In the genomic region with DNA sequence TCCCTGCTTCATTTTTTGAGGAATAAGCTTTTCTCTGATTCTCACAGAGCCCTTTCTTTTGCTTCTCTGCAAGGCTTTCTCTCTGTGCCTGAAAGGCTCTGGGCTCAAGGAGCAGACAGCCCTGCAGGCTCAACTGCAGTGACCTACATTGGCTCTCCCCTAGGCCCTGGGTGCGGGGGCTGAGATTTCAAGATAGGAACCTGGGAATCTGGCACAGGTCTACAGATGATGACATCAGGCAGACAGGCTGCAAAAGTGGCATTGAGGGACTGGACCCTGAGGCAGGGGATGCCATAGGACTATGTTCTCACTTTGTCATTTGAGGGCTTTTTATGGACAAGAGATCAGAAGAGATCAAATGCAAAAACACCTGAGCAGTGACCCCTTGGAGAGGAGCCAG, we compare ENCODE assay signal across 11 cellular contexts. TPM values are rescaled to one million over a fixed set of nuclear protein-coding genes. Genes with fewer than 3 reads are reported as not detected.
DNase-seq lines count a peak whose midpoint lies in the region; ATAC-seq and TF ChIP-seq lines count a peak whose summit lies in the region.
"Had no signal": no experiment of that assay in that cellular context is flagged by ENCODE, and none has a peak within 500 bp of the region (broad histone marks: within the 10 kb centered on the region; RNA-seq: fewer than 3 reads in every experiment).

No MANE protein-coding gene starts in this region.

- H3K36me3 ChIP-seq in GM23248 (ENCODE audit: low read depth) (no peaks in the 10 kb centered on the region), WERI-Rb-1 (no peaks in the 10 kb centered on the region), iPS-20b (ENCODE audit: insufficient read depth, low read depth, low read length) (no peaks in the 10 kb centered on the region), gastrocnemius medialis (no peaks in the 10 kb centered on the region)

- ATAC-seq in gastrocnemius medialis (no peak), HG02870 (IDR thresholded peaks at IDR 0.05; ENCODE audit: unreplicated experiment) (no peak), HG03457 (IDR thresholded peaks at IDR 0.05; ENCODE audit: unreplicated experiment) (no peak)
- ATAC-seq in stimulated activated naive CD8-positive, alpha-beta T cell treated with anti-CD3 and anti-CD28 coated beads, Interleukin-15, Interleukin-2, amounts not matched to agents 100 U/mL and 50 U/mL, for 24 hours, result no peak

- H3F3A ChIP-seq in GM23248 (ENCODE audit: insufficient read depth), result peaks cover 67% of the 10 kb centered on the region

- H3K27me3 ChIP-seq in GM23248 (replicated peaks; ENCODE audit: insufficient read depth) (no peaks in the 10 kb centered on the region), WERI-Rb-1 (ENCODE audit: insufficient read depth, low read depth, severe bottlenecking) (no peaks in the 10 kb centered on the region), iPS-20b (ENCODE audit: insufficient read depth, low read length) (peaks cover 28% of the 10 kb centered on the region), gastrocnemius medialis (no peaks in the 10 kb centered on the region)

- intact Hi-C loops in gastrocnemius medialis (cut with DNase I; ENCODE audit: low total_unique reads), result loop anchor here (5.0 kb wide), 2 partner anchors 177 to 207 kb away; partner anchors contain the start of gene CDC6

- TF ChIP-seq POLR2A in gastrocnemius medialis (IDR thresholded peaks at IDR 0.05), result no peak

- no peaks in the 10 kb centered on the region for H4K20me1 ChIP-seq in GM23248 (ENCODE audit: insufficient read depth)

- H3K4me1 ChIP-seq in GM23248 (ENCODE audit: insufficient read depth) (peaks cover 75% of the 10 kb centered on the region), iPS-20b (ENCODE audit: insufficient read depth, low read length) (peaks cover 56% of the 10 kb centered on the region), gastrocnemius medialis (peaks cover 84 to 93% of the 10 kb centered on the region in 2 donors)

- peak overlapping the region; percentile 93 for H3K27ac ChIP-seq in GM23248
- peak overlapping the region; percentile 65 for H3K27ac ChIP-seq in WERI-Rb-1
- H3K27ac ChIP-seq in iPS-20b (ENCODE audit: low read length), result no peak overlapping the region
- H3K27ac ChIP-seq in gastrocnemius medialis, result peak overlapping the region; percentile 93 to 100 (median 96)

- no peaks in the 10 kb centered on the region for H3K79me2 ChIP-seq in GM23248 (ENCODE audit: insufficient read depth)

- H3K4me2 ChIP-seq in GM23248 (ENCODE audit: unreplicated experiment), result peak overlapping the region; percentile 41

- H3K4me3 ChIP-seq in GM23248 (no peak overlapping the region), WERI-Rb-1 (ENCODE audit: low read depth, low read length) (no peak overlapping the region), iPS-20b (ENCODE audit: low read length) (no peak overlapping the region), gastrocnemius medialis (no peak overlapping the region)

- H3K9me3 ChIP-seq in GM23248 (ENCODE audit: low read depth), result no peaks in the 10 kb centered on the region
- H3K9me3 ChIP-seq in WERI-Rb-1 (ENCODE audit: severe bottlenecking), result no peaks in the 10 kb centered on the region
- H3K9me3 ChIP-seq in iPS-20b (ENCODE audit: insufficient read depth, low read depth, low read length), result no peaks in the 10 kb centered on the region
- H3K9me3 ChIP-seq in gastrocnemius medialis, result no peaks in the 10 kb centered on the region

- peak overlapping the region; percentile 85 for H3K9ac ChIP-seq in GM23248
- H3K9ac ChIP-seq in iPS-20b (ENCODE audit: low read depth, low read length), result peak overlapping the region; percentile 27; the same call in 1 of the 2 replicates

- no peaks in the 10 kb centered on the region for H3K9me2 ChIP-seq in GM23248 (ENCODE audit: insufficient read depth)

- 26 to 60% methylated on average over 1 of the region's 1 CpG for WGBS in GM23248 (ENCODE audit: low coverage in 1 of 2, low lambda C conversion rate in 2 of 2, missing lambda C conversion rate in 2 of 2), 2 experiments

- no peak overlapping the region for H2AFZ ChIP-seq in GM23248

- in situ Hi-C loops in GM23248 (cut with MboI) (no loop called here), gastrocnemius medialis (cut with MboI; ENCODE audit: low sequenced_read_pairs in 4 of 4) (loop anchor here in 2 of 4 donors (5.0 to 10.0 kb wide), 2 partner anchors 54 to 57 kb away; no protein-coding TSS in a partner anchor)

- peak; percentile 53 for DNase-seq in GM23248
- DNase-seq in WERI-Rb-1, result no peak
- peak in 1 of 2 donors; percentile 50 for DNase-seq in gastrocnemius medialis
- no peak for DNase-seq in stimulated activated naive CD8-positive, alpha-beta T cell treated with anti-CD3 and anti-CD28 coated beads, Interleukin-15, Interleukin-2, amounts not matched to agents 100 U/mL and 50 U/mL, for 24 hours
- DNase-seq in HCEC 1CT, result no peak
- DNase-seq: activated B cell treated with CpG ODN at 0.5 μM for 24 hours, cortex of kidney, NCI-H774 had no signal

- TF ChIP-seq CTCF in WERI-Rb-1 (IDR thresholded peaks at IDR 0.05; ENCODE audit: low read depth, low read length), result no peak
- no peak for TF ChIP-seq CTCF in gastrocnemius medialis (IDR thresholded peaks at IDR 0.05 in 4 of 5, conservative IDR thresholded peaks at IDR 0.05 in 1 of 5)

RNA-seq across cellular contexts. Expression of gene NR1D1, which starts 10.1 kb away (rescaled TPM):
- 0.76 and 2.4 TPM in 2 replicates for total RNA-seq in GM23248 (2014; rRNA removed; shearing (Covaris generic))
- polyA plus RNA-seq in GM23248 (2016; fragmentation: Nextera tagmentation; extraction: Ambion mirVana), result 4.6 and 5.4 TPM in 2 replicates
- 10 to 100 TPM; 16.0 to 34.2 (median 18.3) TPM for total RNA-seq in gastrocnemius medialis

RNA-seq across cellular contexts. Expression of gene MSL1, which starts 11.3 kb away (rescaled TPM):
- total RNA-seq in GM23248 (2014; rRNA removed; shearing (Covaris generic)), result 45.3 and 76.1 TPM in 2 replicates
- polyA plus RNA-seq in GM23248 (2016; fragmentation: Nextera tagmentation; extraction: Ambion mirVana), result 8.9 and 9.0 TPM in 2 replicates
- 10 to 100 TPM; 75.7 to 96.3 (median 85.9) TPM for total RNA-seq in gastrocnemius medialis

RNA-seq across cellular contexts. Expression of gene CASC3, which starts 29.9 kb away (rescaled TPM):
- total RNA-seq in GM23248 (2014; rRNA removed; shearing (Covaris generic)), result 28.7 and 49.3 TPM in 2 replicates
- polyA plus RNA-seq in GM23248 (2016; fragmentation: Nextera tagmentation; extraction: Ambion mirVana), result 37.1 and 39.1 TPM in 2 replicates
- total RNA-seq in gastrocnemius medialis, result 10 to 100 TPM; 35.8 to 41.3 (median 39.8) TPM

RNA-seq across cellular contexts. Expression of gene THRA, which starts 47.7 kb away (rescaled TPM):
- 33.3 and 36.2 TPM in 2 replicates for total RNA-seq in GM23248 (2014; rRNA removed; shearing (Covaris generic))
- 15.8 and 16.4 TPM in 2 replicates for polyA plus RNA-seq in GM23248 (2016; fragmentation: Nextera tagmentation; extraction: Ambion mirVana)
- 10 to 100 TPM; 42.2 to 71.6 (median 48.2) TPM for total RNA-seq in gastrocnemius medialis

RNA-seq across cellular contexts. Expression of gene MED24, which starts 56.2 kb away (rescaled TPM):
- 35.3 and 37.3 TPM in 2 replicates for total RNA-seq in GM23248 (2014; rRNA removed; shearing (Covaris generic))
- 33.6 and 35.2 TPM in 2 replicates for polyA plus RNA-seq in GM23248 (2016; fragmentation: Nextera tagmentation; extraction: Ambion mirVana)
- total RNA-seq in gastrocnemius medialis, result 100 to 1,000 TPM in 2 of 4 donors, 10 to 100 TPM in 2; 54.2 to 124 (median 93.9) TPM
